Comparison of ENCODE assay signal across 21 cellular contexts in the genomic region with DNA sequence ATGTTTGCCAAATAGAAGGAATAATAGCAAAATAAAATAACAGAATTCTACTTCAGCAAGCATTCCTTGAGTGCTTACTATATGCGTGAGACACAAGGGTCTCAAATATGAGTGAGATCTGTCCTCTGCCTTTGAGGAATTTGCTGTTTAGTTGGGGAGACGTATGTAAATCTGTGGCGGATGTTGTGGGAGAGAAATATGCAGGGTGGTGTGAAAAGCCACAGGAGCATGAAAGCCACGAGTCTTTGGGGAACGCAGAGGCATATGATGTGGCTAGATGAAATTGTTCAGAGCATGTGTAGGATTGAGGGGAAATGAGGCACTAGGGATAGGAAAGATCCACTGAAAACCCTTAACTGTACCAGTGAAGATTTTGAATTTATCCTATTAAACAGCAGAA.
DNase-seq lines count a peak whose midpoint lies in the region; ATAC-seq, FAIRE-seq and TF ChIP-seq lines count a peak whose summit lies in the region.
"Had no signal": no experiment of that assay in that cellular context is flagged by ENCODE, and none has a peak within 500 bp of the region (broad histone marks: within the 10 kb centered on the region; RNA-seq: fewer than 3 reads in every experiment).

No MANE protein-coding gene starts in this region.

- H2AFZ ChIP-seq in smooth muscle cell (ENCODE audit: low read depth): no peak overlapping the region
- H2AFZ ChIP-seq: hepatocyte had no signal

- no peak overlapping the region for H3K27ac Mint-ChIP-seq in naive thymus-derived CD4-positive, alpha-beta T cell
- H3K27ac Mint-ChIP-seq: activated CD8-positive, alpha-beta T cell treated with anti-CD3 and anti-CD28 coated beads, Interleukin-2, amount 10 ng/mL, durations not matched to agents 7 days and 5 days; activated T-helper 1 cell treated with anti-CD3 and anti-CD28 coated beads, Interleukin-12 subunit alpha, Interleukin-12 subunit beta, Interleukin-2, Interleukin-4 antibody, amounts not matched to agents 30 ng/mL and 10 ng/mL and 1 ng/mL, durations not matched to agents 14 hours and 24 hours and 36 hours had no signal

- no peak for FAIRE-seq in RCC 7860 (lab: Jason Lieb, UNC)
- FAIRE-seq: K562 had no signal

- H3K9me3 Mint-ChIP-seq in naive thymus-derived CD4-positive, alpha-beta T cell: peaks cover 0 to 2% (median 0%) of the 10 kb centered on the region in 11 donors
- H3K9me3 Mint-ChIP-seq: activated T-helper 1 cell treated with anti-CD3 and anti-CD28 coated beads, Interleukin-12 subunit alpha, Interleukin-12 subunit beta, Interleukin-2, Interleukin-4 antibody, amounts not matched to agents 30 ng/mL and 10 ng/mL and 1 ng/mL, durations not matched to agents 14 hours and 24 hours and 36 hours had no signal

- H3K4me1 ChIP-seq in adipocyte (ENCODE audit: control insufficient read depth, insufficient read depth, low read length) (no peaks in the 10 kb centered on the region), gastroesophageal sphincter (peaks cover 11 to 78% (median 22%) of the 10 kb centered on the region in 3 donors), smooth muscle cell (ENCODE audit: low read depth) (peaks cover 4% of the 10 kb centered on the region), spleen (peaks cover 0 to 14% (median 5%) of the 10 kb centered on the region in 6 donors)
- no peaks in the 10 kb centered on the region for H3K4me1 ChIP-seq in naive thymus-derived CD4-positive, alpha-beta T cell (ENCODE audit: control insufficient read depth in 2 of 2, insufficient read depth in 2 of 2, low read length in 2 of 2)
- H3K4me1 ChIP-seq: BE2C had no signal

- H3K27ac ChIP-seq in gastroesophageal sphincter (peak overlapping the region; percentile 46 to 86 (median 77)), smooth muscle cell (ENCODE audit: low read depth) (peak overlapping the region; percentile 21), spleen (no peak overlapping the region)
- H3K27ac ChIP-seq in naive thymus-derived CD4-positive, alpha-beta T cell (ENCODE audit: low read depth, low read length): no peak overlapping the region
- H3K27ac ChIP-seq: adrenal gland, hepatocyte had no signal

- intact Hi-C loops in spleen (cut with DNase I; ENCODE audit: low total_unique reads): loop anchor here (10.0 kb wide), 1 partner anchor 271 kb away; no protein-coding TSS in a partner anchor
- intact Hi-C loops in naive thymus-derived CD4-positive, alpha-beta T cell (cut with micrococcal nuclease): no loop called here

- ATAC-seq in HG02870 (IDR thresholded peaks at IDR 0.05; ENCODE audit: unreplicated experiment) (peak; percentile 84), gastroesophageal sphincter (no peak), HG02840 (IDR thresholded peaks at IDR 0.05; ENCODE audit: low FRiP score, unreplicated experiment) (no peak)
- no peak for ATAC-seq in naive thymus-derived CD4-positive, alpha-beta T cell
- ATAC-seq: activated CD8-positive, alpha-beta T cell treated with anti-CD3 and anti-CD28 coated beads, Interleukin-2, amount 10 ng/mL, durations not matched to agents 7 days and 5 days; K562; left lobe of liver had no signal

- DNase-seq in adipocyte (ENCODE audit: low read depth) (peak; percentile 35), smooth muscle cell (lab: John Stamatoyannopoulos, UW; ENCODE audit: unreplicated experiment) (no peak), RCC 7860 (ENCODE audit: low spot score) (no peak), spleen (no peak)
- DNase-seq in naive thymus-derived CD4-positive, alpha-beta T cell: no peak
- DNase-seq: activated CD8-positive, alpha-beta T cell treated with anti-CD3 and anti-CD28 coated beads, Interleukin-2, amount 10 ng/mL, durations not matched to agents 7 days and 5 days; adrenal gland; BE2C; dermis blood vessel endothelial cell; DMS 273 treated with DMSO at 0.1 percent for 48 hours; erythroblast; NCI-H1092 treated with DMSO at 0.1 percent for 48 hours; NCI-H2107; T-helper 1 cell had no signal

- H3K9me3 ChIP-seq in adipocyte (ENCODE audit: control insufficient read depth, low read length): no peaks in the 10 kb centered on the region
- H3K9me3 ChIP-seq in gastroesophageal sphincter: no peaks in the 10 kb centered on the region
- H3K9me3 ChIP-seq in smooth muscle cell (replicated peaks; ENCODE audit: low read depth): no peaks in the 10 kb centered on the region
- H3K9me3 ChIP-seq in spleen: no peaks in the 10 kb centered on the region
- no peaks in the 10 kb centered on the region for H3K9me3 ChIP-seq in naive thymus-derived CD4-positive, alpha-beta T cell (ENCODE audit: control insufficient read depth in 2 of 3, low read length in 3 of 3)
- H3K9me3 ChIP-seq: adrenal gland, BE2C had no signal

- no peak for TF ChIP-seq EP300 in gastroesophageal sphincter (IDR thresholded peaks at IDR 0.05)

- CTCF ChIA-PET in naive thymus-derived CD4-positive, alpha-beta T cell (lab: Charles Lee): no interaction called here

- peaks cover 14% of the 10 kb centered on the region for H4K20me1 ChIP-seq in smooth muscle cell (ENCODE audit: low read depth)

- H3K79me2 ChIP-seq in smooth muscle cell (ENCODE audit: low read depth): no peaks in the 10 kb centered on the region
- H3K79me2 ChIP-seq: hepatocyte had no signal

- no peaks in the 10 kb centered on the region for H3K36me3 Mint-ChIP-seq in naive thymus-derived CD4-positive, alpha-beta T cell

- POLR2A ChIA-PET in naive thymus-derived CD4-positive, alpha-beta T cell (lab: Charles Lee): no interaction called here

- no peak overlapping the region for H3K4me3 Mint-ChIP-seq in naive thymus-derived CD4-positive, alpha-beta T cell
- H3K4me3 Mint-ChIP-seq: activated CD8-positive, alpha-beta T cell treated with anti-CD3 and anti-CD28 coated beads, Interleukin-2, amount 10 ng/mL, durations not matched to agents 7 days and 5 days; activated T-helper 1 cell treated with anti-CD3 and anti-CD28 coated beads, Interleukin-12 subunit alpha, Interleukin-12 subunit beta, Interleukin-2, Interleukin-4 antibody, amounts not matched to agents 30 ng/mL and 10 ng/mL and 1 ng/mL, durations not matched to agents 14 hours and 24 hours and 36 hours had no signal

- 65 to 81% methylated on average over 3 to 5 of the region's 5 CpGs for WGBS in gastroesophageal sphincter (ENCODE audit: low coverage in 1 of 2), 2 donors
- 32% methylated on average over 5 of the region's 5 CpGs for WGBS in smooth muscle cell (ENCODE audit: low lambda C conversion rate)
- 56 to 72% (median 65%) methylated on average over 5 of the region's 5 CpGs for WGBS in spleen, 5 donors

- H3K27me3 Mint-ChIP-seq in naive thymus-derived CD4-positive, alpha-beta T cell: no peaks in the 10 kb centered on the region

- H3K36me3 ChIP-seq in adipocyte (ENCODE audit: control insufficient read depth, insufficient read depth, low read length, severe bottlenecking) (peaks cover 65% of the 10 kb centered on the region), gastroesophageal sphincter (peaks cover 0 to 33% of the 10 kb centered on the region in 2 donors), smooth muscle cell (ENCODE audit: low read depth) (peaks cover 3% of the 10 kb centered on the region), spleen (peaks cover 0 to 16% (median 0%) of the 10 kb centered on the region in 6 donors)
- no peaks in the 10 kb centered on the region for H3K36me3 ChIP-seq in naive thymus-derived CD4-positive, alpha-beta T cell (ENCODE audit: control insufficient read depth in 2 of 3, insufficient read depth in 3 of 3, low read length in 3 of 3)
- H3K36me3 ChIP-seq: BE2C had no signal

- TF ChIP-seq POLR2A in gastroesophageal sphincter (IDR thresholded peaks at IDR 0.05): no peak
- TF ChIP-seq POLR2A in spleen (IDR thresholded peaks at IDR 0.05): no peak

- H3K27me3 ChIP-seq in adipocyte (replicated peaks; ENCODE audit: control insufficient read depth, insufficient read depth, low read length): no peaks in the 10 kb centered on the region
- H3K27me3 ChIP-seq in gastroesophageal sphincter: no peaks in the 10 kb centered on the region
- no peaks in the 10 kb centered on the region for H3K27me3 ChIP-seq in smooth muscle cell (ENCODE audit: low read depth)
- no peaks in the 10 kb centered on the region for H3K27me3 ChIP-seq in spleen (replicated peaks in 1 of 7)
- no peaks in the 10 kb centered on the region for H3K27me3 ChIP-seq in naive thymus-derived CD4-positive, alpha-beta T cell (ENCODE audit: control insufficient read depth in 2 of 2, insufficient read depth in 2 of 2, low read length in 2 of 2)
- H3K27me3 ChIP-seq: adrenal gland, BE2C, hepatocyte had no signal

- H3K4me2 ChIP-seq in smooth muscle cell: no peak overlapping the region
- H3K4me2 ChIP-seq: hepatocyte had no signal

- TF ChIP-seq CTCF in gastroesophageal sphincter (IDR thresholded peaks at IDR 0.05) (no peak), smooth muscle cell (IDR thresholded peaks at IDR 0.05; ENCODE audit: borderline replicate concordance, insufficient read depth, poor library complexity, severe bottlenecking) (no peak), spleen (IDR thresholded peaks at IDR 0.05 in 8 of 11, conservative IDR thresholded peaks at IDR 0.05 in 3 of 11) (no peak)

- H3K9ac ChIP-seq in adipocyte (ENCODE audit: low read length) (no peak overlapping the region), smooth muscle cell (ENCODE audit: low read depth) (no peak overlapping the region)

- no peaks in the 10 kb centered on the region for H3F3A ChIP-seq in smooth muscle cell (ENCODE audit: low read depth)

- H3K4me1 Mint-ChIP-seq in naive thymus-derived CD4-positive, alpha-beta T cell: no peaks in the 10 kb centered on the region

- H3K4me3 ChIP-seq in adipocyte (ENCODE audit: low read length) (no peak overlapping the region), gastroesophageal sphincter (no peak overlapping the region), smooth muscle cell (no peak overlapping the region), spleen (no peak overlapping the region)
- no peak overlapping the region for H3K4me3 ChIP-seq in naive thymus-derived CD4-positive, alpha-beta T cell (ENCODE audit: low read length)
- H3K4me3 ChIP-seq: adrenal gland, hepatocyte, K562 had no signal

Comparison
In these comparisons a context has a peak if more than half of its experiments do, and no peak if none do; other contexts are left out.
1. H3K27ac ChIP-seq: peak in gastroesophageal sphincter (4 of 4) and smooth muscle cell (single experiment); none in spleen (0 of 8) and naive thymus-derived CD4-positive, alpha-beta T cell (single experiment).